In genomic region chr19:14575428-14575980, GRCh38 we compare ENCODE assay signal across 22 cellular contexts. TPM values are rescaled to one million over a fixed set of nuclear protein-coding genes. Genes with fewer than 3 reads are reported as not detected.
DNase-seq lines count a peak whose midpoint lies in the region; ATAC-seq, FAIRE-seq and TF ChIP-seq lines count a peak whose summit lies in the region.
"Had no signal": no experiment of that assay in that cellular context is flagged by ENCODE, and none has a peak within 500 bp of the region (broad histone marks: within the 10 kb centered on the region; RNA-seq: fewer than 3 reads in every experiment).

No MANE protein-coding gene starts in this region.

- no peak overlapping the region for H3K4me2 ChIP-seq in HepG2 (ENCODE audit: low read depth, low read length)

- CTCF ChIA-PET in HepG2 (lab: Yijun Ruan, JAX; ENCODE audit: low intra/inter-chr PET ratio, low total read pairs), result interaction anchor here (2.0 to 3.2 kb wide), 2 partner anchors 111 to 313 kb away, joined by 7 to 32 read pairs; no protein-coding TSS in a partner anchor
- CTCF ChIA-PET in RWPE1 (lab: Yijun Ruan, JAX), result interaction anchor here (0.6 kb wide), 1 partner anchor 516 kb away, joined by 3 read pairs; no protein-coding TSS in a partner anchor

- H3K27ac ChIP-seq in HepG2 (ENCODE audit: extremely low read length, insufficient read depth, low read length) (no peak overlapping the region), right lobe of liver (no peak overlapping the region), RWPE1 (peak overlapping the region; percentile 75; the same call in 1 of the 2 replicates), dorsolateral prefrontal cortex (peak overlapping the region in 1 of 59 donors; percentile 43)
- H3K27ac ChIP-seq: SJCRH30 had no signal

- BruUV-seq in HepG2 (replicated peaks; lab: Mats Ljungman, UMichigan), result no TSS peak

- DNase-seq in HepG2 (ENCODE audit: low spot score), result no peak
- no peak for DNase-seq in right lobe of liver
- no peak for DNase-seq in RWPE1 (ENCODE audit: low spot score)
- DNase-seq in memory B cell (ENCODE audit: low spot score in 2 of 2), result no peak
- no peak for DNase-seq in dorsolateral prefrontal cortex
- DNase-seq in stimulated activated CD4-positive, alpha-beta T cell treated with anti-CD3 and anti-CD28 coated beads, Interleukin-12 subunit alpha, Interleukin-12 subunit beta, amount 100 ng/mL, for 4 hours, result no peak
- no peak for DNase-seq in NCI-H187 (lab: John Stamatoyannopoulos, UW)
- DNase-seq: AML-193, Kasumi-1, MG63, NCI-H1417, NCI-H1930, NCI-H226, NCI-H510A treated with DMSO at 0.1 percent for 48 hours, NCI-H748 treated with DMSO at 0.1 percent for 48 hours had no signal

- no peak for TF ChIP-seq EP300 in HepG2 (IDR thresholded peaks at IDR 0.05; ENCODE audit: low read depth in 2 of 2, low read length in 2 of 2)
- no peak for TF ChIP-seq EP300 in HepG2 (CRISPR knock-in tag; IDR thresholded peaks at IDR 0.05; ENCODE audit: borderline replicate concordance)

- no peaks in the 10 kb centered on the region for H3K9me3 ChIP-seq in HepG2 (ENCODE audit: low read length)
- no peaks in the 10 kb centered on the region for H3K9me3 ChIP-seq in right lobe of liver
- H3K9me3 ChIP-seq: MG63, SJCRH30 had no signal

- no peaks in the 10 kb centered on the region for H4K20me1 ChIP-seq in HepG2 (ENCODE audit: insufficient read depth, low read length)

- no peak for ATAC-seq in HepG2
- ATAC-seq in right lobe of liver, result no peak
- no peak for ATAC-seq in memory B cell (ENCODE audit: low read depth)
- ATAC-seq: Panc1 had no signal

- peaks cover 28% of the 10 kb centered on the region for H3K4me1 ChIP-seq in HepG2 (ENCODE audit: insufficient read depth, low read length)
- H3K4me1 ChIP-seq in right lobe of liver, result peaks cover 0 to 8% (median 3%) of the 10 kb centered on the region in 4 donors

- WGBS in HepG2 (ENCODE audit: low lambda C conversion rate), result 47% methylated on average over 6 of the region's 6 CpGs
- 86% methylated on average over 6 of the region's 6 CpGs for WGBS in right lobe of liver (ENCODE audit: insufficient coverage, low coverage, low lambda C conversion rate, missing lambda C conversion rate)

- peak overlapping the region; percentile 62 for H3K27ac Mint-ChIP-seq in memory B cell

- H3K4me1 Mint-ChIP-seq in memory B cell, result peaks cover 39% of the 10 kb centered on the region

- no peak overlapping the region for H3K9ac ChIP-seq in HepG2 (ENCODE audit: insufficient read depth, low read depth, low read length)

- no peak overlapping the region for H3K4me3 ChIP-seq in HepG2 (replicated peaks in 1 of 3; ENCODE audit: insufficient read depth in 1 of 3, low read depth in 2 of 3, low read length in 3 of 3)
- no peak overlapping the region for H3K4me3 ChIP-seq in right lobe of liver
- no peak overlapping the region for H3K4me3 ChIP-seq in dorsolateral prefrontal cortex
- H3K4me3 ChIP-seq: MG63, SJCRH30 had no signal

- TF ChIP-seq POLR2A in HepG2 (IDR thresholded peaks at IDR 0.05; ENCODE audit: insufficient read depth in 1 of 2, low read depth in 2 of 2, low read length in 2 of 2) (no peak), right lobe of liver (IDR thresholded peaks at IDR 0.05) (no peak)

- peaks cover 1% of the 10 kb centered on the region for H3K36me3 Mint-ChIP-seq in memory B cell
- H3K36me3 Mint-ChIP-seq: CD14-positive monocyte had no signal

- H3K79me2 ChIP-seq in HepG2 (ENCODE audit: insufficient read depth, low read length), result peaks cover 13% of the 10 kb centered on the region

- in situ Hi-C loops in HepG2 (cut with HindIII; ENCODE audit: extremely low pct_ligation_motif_present, low pct_unique_long_range_greater_than_20kb), result no loop called here

- no peaks in the 10 kb centered on the region; a peak in 1 of 5 replicates for H3K27me3 ChIP-seq in HepG2 (ENCODE audit: control insufficient read depth in 1 of 2, insufficient read depth in 2 of 2, low read length in 2 of 2)
- no peaks in the 10 kb centered on the region for H3K27me3 ChIP-seq in right lobe of liver
- H3K27me3 ChIP-seq in dorsolateral prefrontal cortex, result no peaks in the 10 kb centered on the region
- H3K27me3 ChIP-seq: MG63, SJCRH30 had no signal

- H2AFZ ChIP-seq in HepG2 (ENCODE audit: low read length), result no peak overlapping the region

- H3K27me3 Mint-ChIP-seq in memory B cell, result no peaks in the 10 kb centered on the region

- POLR2A ChIA-PET in HepG2 (lab: Yijun Ruan, JAX) (interaction anchor here (2.4 kb wide), 1 partner anchor 111 kb away, joined by 11 read pairs; no protein-coding TSS in a partner anchor), RWPE1 (lab: Yijun Ruan, JAX; ENCODE audit: low non-redundant PET) (no interaction called here)

- H3K36me3 ChIP-seq in HepG2 (replicated peaks in 1 of 2; ENCODE audit: control insufficient read depth in 1 of 2, insufficient read depth in 2 of 2, low read length in 2 of 2) (no peaks in the 10 kb centered on the region), right lobe of liver (no peaks in the 10 kb centered on the region)
- H3K36me3 ChIP-seq: SJCRH30 had no signal

- H3K9me3 Mint-ChIP-seq in memory B cell, result no peaks in the 10 kb centered on the region
- H3K9me3 Mint-ChIP-seq: CD14-positive monocyte had no signal

- no peak for FAIRE-seq in HepG2 (lab: Jason Lieb, UNC)
- FAIRE-seq: D721Med, H54 had no signal

- TF ChIP-seq RAD21 in HepG2 (CRISPR knock-in tag; IDR thresholded peaks at IDR 0.05), result no peak

- intact Hi-C loops in HepG2 (cut with micrococcal nuclease; ENCODE audit: unreplicated experiment), result loop anchor here (2.0 kb wide), 1 partner anchor 313 kb away; no protein-coding TSS in a partner anchor
- intact Hi-C loops in right lobe of liver (cut with DNase I), result loop anchor here in 1 of 2 donors (10.0 kb wide), 1 partner anchor 109 kb away; no protein-coding TSS in a partner anchor
- intact Hi-C loops in dorsolateral prefrontal cortex (cut with DNase I), result loop anchor here (2.0 to 10.0 kb wide), 4 partner anchors 112 to 307 kb away; partner anchors contain the start of gene ADGRE2 (in 1 of the 2)

- no peak for TF ChIP-seq CTCF in HepG2 (CRISPR knock-in tag; IDR thresholded peaks at IDR 0.05)
- no peak for TF ChIP-seq CTCF in right lobe of liver (IDR thresholded peaks at IDR 0.05)
- TF ChIP-seq CTCF in RWPE1 (conservative IDR thresholded peaks at IDR 0.05; ENCODE audit: low read depth), result no peak
- TF ChIP-seq CTCF in dorsolateral prefrontal cortex (IDR thresholded peaks at IDR 0.05 in 54 of 56, conservative IDR thresholded peaks at IDR 0.05 in 2 of 56; ENCODE audit: low read depth in 1 of 56, partially characterized antibody in 56 of 56), result no peak

- H3K4me3 Mint-ChIP-seq in memory B cell, result no peak overlapping the region
- H3K4me3 Mint-ChIP-seq: CD14-positive monocyte had no signal

RNA-seq across cellular contexts. Expression of gene NDUFB7, which starts 3.6 kb away (rescaled TPM):
- 198 and 244 TPM in 2 replicates for total RNA-seq in HepG2 (2016; rRNA removed; fragmentation: Illumina TruSeq; extraction: Trizol)
- total RNA-seq in HepG2 (2016; cell fraction: cytosol; rRNA removed; fragmentation: Illumina TruSeq; extraction: Trizol; ENCODE audit: low read depth), result 82.1 and 95.0 TPM in 2 replicates
- total RNA-seq in HepG2 (2016; cell fraction: insoluble cytoplasmic fraction; rRNA removed; fragmentation: Illumina TruSeq; extraction: Trizol), result 211 and 273 TPM in 2 replicates
- 110 and 154 TPM in 2 replicates for total RNA-seq in HepG2 (2016; cell fraction: membrane; rRNA removed; fragmentation: Illumina TruSeq; extraction: Trizol)
- total RNA-seq in HepG2 (2016; cell fraction: nucleus; rRNA removed; fragmentation: Illumina TruSeq; extraction: Trizol), result 70.6 and 78.7 TPM in 2 replicates
- 156 and 192 TPM in 2 replicates for polyA plus RNA-seq in HepG2 (2011; rRNA removed)
- 190 and 437 TPM in 2 replicates for polyA plus RNA-seq in HepG2 (2011; cell fraction: cytosol; rRNA removed)
- polyA plus RNA-seq in HepG2 (2011; cell fraction: nucleus; rRNA removed), result 175 and 191 TPM in 2 replicates
- 61.7 and 64.5 TPM in 2 replicates for polyA plus RNA-seq in HepG2 (2012)
- polyA plus RNA-seq in HepG2 (2016; cell fraction: cytosol; fragmentation: Illumina TruSeq; extraction: Trizol; ENCODE audit: low read depth), result 81.2 and 92.7 TPM in 2 replicates
- 241 and 259 TPM in 2 replicates for polyA plus RNA-seq in HepG2 (2016; cell fraction: insoluble cytoplasmic fraction; fragmentation: Illumina TruSeq; extraction: Trizol; ENCODE audit: low read depth)
- 104 and 120 TPM in 2 replicates for polyA plus RNA-seq in HepG2 (2016; cell fraction: membrane; fragmentation: Illumina TruSeq; extraction: Trizol; ENCODE audit: low read depth)
- polyA plus RNA-seq in HepG2 (2016; cell fraction: nucleus; fragmentation: Illumina TruSeq; extraction: Trizol; ENCODE audit: insufficient read depth, low read depth), result 132 and 145 TPM in 2 replicates
- polyA minus RNA-seq in HepG2 (2011; rRNA and poly(A)+ RNA removed; ENCODE audit: low replicate concordance), result 70.0 and 85.2 TPM in 2 replicates
- polyA minus RNA-seq in HepG2 (2011; cell fraction: cytosol; rRNA and poly(A)+ RNA removed), result 35.3 and 38.9 TPM in 2 replicates
- polyA minus RNA-seq in HepG2 (2011; cell fraction: nucleus; rRNA and poly(A)+ RNA removed), result 12.1 and 13.1 TPM in 2 replicates
- 100 to 1,000 TPM in 4 of 6 experiments, 10 to 100 TPM in 2; 81.7 to 275 (median 112) TPM for total RNA-seq in right lobe of liver
- total RNA-seq in dorsolateral prefrontal cortex, result 100 to 1,000 TPM; 107 to 236 (median 166) TPM

RNA-seq across cellular contexts. Expression of gene CLEC17A, which starts 7.4 kb away (rescaled TPM):
- total RNA-seq in HepG2 (2016; rRNA removed; fragmentation: Illumina TruSeq; extraction: Trizol), result not detected in 2 replicates
- total RNA-seq in HepG2 (2016; cell fraction: cytosol; rRNA removed; fragmentation: Illumina TruSeq; extraction: Trizol; ENCODE audit: low read depth), result not detected in 2 replicates
- not detected in 2 replicates for total RNA-seq in HepG2 (2016; cell fraction: insoluble cytoplasmic fraction; rRNA removed; fragmentation: Illumina TruSeq; extraction: Trizol)
- not detected in 2 replicates for total RNA-seq in HepG2 (2016; cell fraction: membrane; rRNA removed; fragmentation: Illumina TruSeq; extraction: Trizol)
- total RNA-seq in HepG2 (2016; cell fraction: nucleus; rRNA removed; fragmentation: Illumina TruSeq; extraction: Trizol), result not detected in 2 replicates
- polyA plus RNA-seq in HepG2 (2011; rRNA removed), result not detected in 2 replicates
- not detected in 2 replicates for polyA plus RNA-seq in HepG2 (2011; cell fraction: cytosol; rRNA removed)
- not detected in 2 replicates for polyA plus RNA-seq in HepG2 (2011; cell fraction: nucleus; rRNA removed)
- polyA plus RNA-seq in HepG2 (2012), result not detected in 2 replicates
- not detected in 2 replicates for polyA plus RNA-seq in HepG2 (2016; cell fraction: cytosol; fragmentation: Illumina TruSeq; extraction: Trizol; ENCODE audit: low read depth)
- not detected in 2 replicates for polyA plus RNA-seq in HepG2 (2016; cell fraction: insoluble cytoplasmic fraction; fragmentation: Illumina TruSeq; extraction: Trizol; ENCODE audit: low read depth)
- not detected in 2 replicates for polyA plus RNA-seq in HepG2 (2016; cell fraction: membrane; fragmentation: Illumina TruSeq; extraction: Trizol; ENCODE audit: low read depth)
- polyA plus RNA-seq in HepG2 (2016; cell fraction: nucleus; fragmentation: Illumina TruSeq; extraction: Trizol; ENCODE audit: insufficient read depth, low read depth), result not detected in 2 replicates
- 0.33 TPM in 1 of 2 replicates, not detected in the other for polyA minus RNA-seq in HepG2 (2011; rRNA and poly(A)+ RNA removed; ENCODE audit: low replicate concordance)
- not detected in 2 replicates for polyA minus RNA-seq in HepG2 (2011; cell fraction: cytosol; rRNA and poly(A)+ RNA removed)
- not detected in 2 replicates for polyA minus RNA-seq in HepG2 (2011; cell fraction: nucleus; rRNA and poly(A)+ RNA removed)
- not detected for total RNA-seq in right lobe of liver
- 1 to 10 TPM in 29 of 120 experiments, under 1 TPM in 70, not detected in 21; 0.20 to 3.3 (median 0.75) TPM for total RNA-seq in dorsolateral prefrontal cortex
- total RNA-seq: A172 had no signal
- polyA plus RNA-seq: AG04450 had no signal

RNA-seq across cellular contexts. Expression of gene TECR, which starts 46.1 kb away (rescaled TPM):
- total RNA-seq in HepG2 (2016; rRNA removed; fragmentation: Illumina TruSeq; extraction: Trizol), result 25.9 and 54.9 TPM in 2 replicates
- total RNA-seq in HepG2 (2016; cell fraction: cytosol; rRNA removed; fragmentation: Illumina TruSeq; extraction: Trizol; ENCODE audit: low read depth), result 25.1 and 26.1 TPM in 2 replicates
- 24.8 and 55.4 TPM in 2 replicates for total RNA-seq in HepG2 (2016; cell fraction: insoluble cytoplasmic fraction; rRNA removed; fragmentation: Illumina TruSeq; extraction: Trizol)
- total RNA-seq in HepG2 (2016; cell fraction: membrane; rRNA removed; fragmentation: Illumina TruSeq; extraction: Trizol), result 23.9 and 26.8 TPM in 2 replicates
- total RNA-seq in HepG2 (2016; cell fraction: nucleus; rRNA removed; fragmentation: Illumina TruSeq; extraction: Trizol), result 68.9 and 76.1 TPM in 2 replicates
- 121 and 137 TPM in 2 replicates for polyA plus RNA-seq in HepG2 (2011; rRNA removed)
- 131 and 134 TPM in 2 replicates for polyA plus RNA-seq in HepG2 (2011; cell fraction: cytosol; rRNA removed)
- 178 and 205 TPM in 2 replicates for polyA plus RNA-seq in HepG2 (2011; cell fraction: nucleus; rRNA removed)
- 94.0 and 122 TPM in 2 replicates for polyA plus RNA-seq in HepG2 (2012)
- polyA plus RNA-seq in HepG2 (2016; cell fraction: cytosol; fragmentation: Illumina TruSeq; extraction: Trizol; ENCODE audit: low read depth), result 70.2 and 77.8 TPM in 2 replicates
- 52.7 and 78.7 TPM in 2 replicates for polyA plus RNA-seq in HepG2 (2016; cell fraction: insoluble cytoplasmic fraction; fragmentation: Illumina TruSeq; extraction: Trizol; ENCODE audit: low read depth)
- 63.3 and 69.9 TPM in 2 replicates for polyA plus RNA-seq in HepG2 (2016; cell fraction: membrane; fragmentation: Illumina TruSeq; extraction: Trizol; ENCODE audit: low read depth)
- 231 and 244 TPM in 2 replicates for polyA plus RNA-seq in HepG2 (2016; cell fraction: nucleus; fragmentation: Illumina TruSeq; extraction: Trizol; ENCODE audit: insufficient read depth, low read depth)
- polyA minus RNA-seq in HepG2 (2011; rRNA and poly(A)+ RNA removed; ENCODE audit: low replicate concordance), result 243 and 582 TPM in 2 replicates
- 99.1 and 118 TPM in 2 replicates for polyA minus RNA-seq in HepG2 (2011; cell fraction: cytosol; rRNA and poly(A)+ RNA removed)
- polyA minus RNA-seq in HepG2 (2011; cell fraction: nucleus; rRNA and poly(A)+ RNA removed), result 62.2 and 64.2 TPM in 2 replicates
- 10 to 100 TPM; 37.9 to 99.0 (median 77.0) TPM for total RNA-seq in right lobe of liver
- 100 to 1,000 TPM; 169 to 287 (median 205) TPM for total RNA-seq in dorsolateral prefrontal cortex

RNA-seq across cellular contexts. Expression of gene DNAJB1, which starts 57.3 kb away (rescaled TPM):
- 87.5 and 101 TPM in 2 replicates for total RNA-seq in HepG2 (2016; rRNA removed; fragmentation: Illumina TruSeq; extraction: Trizol)
- 43.8 and 48.3 TPM in 2 replicates for total RNA-seq in HepG2 (2016; cell fraction: cytosol; rRNA removed; fragmentation: Illumina TruSeq; extraction: Trizol; ENCODE audit: low read depth)
- total RNA-seq in HepG2 (2016; cell fraction: insoluble cytoplasmic fraction; rRNA removed; fragmentation: Illumina TruSeq; extraction: Trizol), result 87.7 and 97.3 TPM in 2 replicates
- 100 and 105 TPM in 2 replicates for total RNA-seq in HepG2 (2016; cell fraction: membrane; rRNA removed; fragmentation: Illumina TruSeq; extraction: Trizol)
- 40.6 and 45.4 TPM in 2 replicates for total RNA-seq in HepG2 (2016; cell fraction: nucleus; rRNA removed; fragmentation: Illumina TruSeq; extraction: Trizol)
- 97.3 and 108 TPM in 2 replicates for polyA plus RNA-seq in HepG2 (2011; rRNA removed)
- polyA plus RNA-seq in HepG2 (2011; cell fraction: cytosol; rRNA removed), result 90.1 and 116 TPM in 2 replicates
- 41.8 and 55.7 TPM in 2 replicates for polyA plus RNA-seq in HepG2 (2011; cell fraction: nucleus; rRNA removed)
- 45.3 and 99.6 TPM in 2 replicates for polyA plus RNA-seq in HepG2 (2012)
- polyA plus RNA-seq in HepG2 (2016; cell fraction: cytosol; fragmentation: Illumina TruSeq; extraction: Trizol; ENCODE audit: low read depth), result 43.8 and 48.0 TPM in 2 replicates
- polyA plus RNA-seq in HepG2 (2016; cell fraction: insoluble cytoplasmic fraction; fragmentation: Illumina TruSeq; extraction: Trizol; ENCODE audit: low read depth), result 139 and 144 TPM in 2 replicates
- 72.7 and 75.0 TPM in 2 replicates for polyA plus RNA-seq in HepG2 (2016; cell fraction: membrane; fragmentation: Illumina TruSeq; extraction: Trizol; ENCODE audit: low read depth)
- 76.4 and 83.8 TPM in 2 replicates for polyA plus RNA-seq in HepG2 (2016; cell fraction: nucleus; fragmentation: Illumina TruSeq; extraction: Trizol; ENCODE audit: insufficient read depth, low read depth)
- polyA minus RNA-seq in HepG2 (2011; rRNA and poly(A)+ RNA removed; ENCODE audit: low replicate concordance), result 94.0 and 151 TPM in 2 replicates
- polyA minus RNA-seq in HepG2 (2011; cell fraction: cytosol; rRNA and poly(A)+ RNA removed), result 34.2 and 35.4 TPM in 2 replicates
- 42.7 and 47.7 TPM in 2 replicates for polyA minus RNA-seq in HepG2 (2011; cell fraction: nucleus; rRNA and poly(A)+ RNA removed)
- total RNA-seq in right lobe of liver, result 10 to 100 TPM; 35.7 to 76.8 (median 52.1) TPM
- 1,000 to 10,000 TPM in 2 of 120 experiments, 100 to 1,000 TPM in 67, 10 to 100 TPM in 51; 67.5 to 1,486 (median 107) TPM for total RNA-seq in dorsolateral prefrontal cortex
